In the genomic region with DNA sequence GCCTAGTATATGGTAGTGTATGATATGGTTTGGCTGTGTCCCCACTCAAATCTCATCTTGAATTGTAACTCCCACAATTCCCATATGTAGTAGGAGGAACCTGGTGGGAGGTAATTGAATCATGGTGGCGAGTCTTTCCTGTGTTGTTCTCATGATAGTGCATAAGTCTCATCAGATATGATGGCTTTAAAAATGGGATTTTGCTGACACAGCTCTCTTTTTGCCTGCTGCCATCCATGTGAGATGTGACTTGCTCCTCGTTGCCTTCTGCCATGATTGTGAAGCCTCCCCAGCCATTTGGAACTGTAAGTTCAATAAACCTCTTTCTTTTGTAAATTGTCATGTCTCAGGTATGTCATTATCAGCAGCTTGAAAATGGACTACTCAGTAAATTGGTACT, we compare ENCODE assay signal across 29 cellular contexts. TPM values are rescaled to one million over a fixed set of nuclear protein-coding genes. Genes with fewer than 3 reads are reported as not detected.
DNase-seq lines count a peak whose midpoint lies in the region; ATAC-seq, FAIRE-seq and TF ChIP-seq lines count a peak whose summit lies in the region.
"Had no signal": no experiment of that assay in that cellular context is flagged by ENCODE, and none has a peak within 500 bp of the region (broad histone marks: within the 10 kb centered on the region; RNA-seq: fewer than 3 reads in every experiment).

No MANE protein-coding gene starts in this region.

- TF ChIP-seq RAD21 in HepG2 (CRISPR knock-in tag; IDR thresholded peaks at IDR 0.05) (no peak), K562 (CRISPR knock-in tag; conservative IDR thresholded peaks at IDR 0.05 in 1 of 2, IDR thresholded peaks at IDR 0.05 in 1 of 2) (no peak)

- H3K9me1 ChIP-seq in K562 (ENCODE audit: control insufficient read depth, insufficient read depth, low read length) = no peaks in the 10 kb centered on the region

- H4K20me1 ChIP-seq in HepG2 (ENCODE audit: insufficient read depth, low read length) = no peaks in the 10 kb centered on the region
- H4K20me1 ChIP-seq in K562 (replicated peaks; ENCODE audit: control insufficient read depth, insufficient read depth, low read length) = no peaks in the 10 kb centered on the region
- H4K20me1 ChIP-seq: BLaER1 had no signal

- H3K27me3 ChIP-seq in HepG2 (ENCODE audit: control insufficient read depth in 1 of 2, insufficient read depth in 2 of 2, low read length in 2 of 2) (no peaks in the 10 kb centered on the region), right lobe of liver (no peaks in the 10 kb centered on the region), K562 (ENCODE audit: control insufficient read depth in 2 of 2, insufficient read depth in 2 of 2, low read length in 2 of 2) (no peaks in the 10 kb centered on the region)
- H3K27me3 ChIP-seq: BE2C, BLaER1 had no signal

- no peak overlapping the region for H3K4me3 ChIP-seq in HepG2 (replicated peaks in 1 of 3; ENCODE audit: insufficient read depth in 1 of 3, low read depth in 2 of 3, low read length in 3 of 3)
- H3K4me3 ChIP-seq in right lobe of liver = no peak overlapping the region
- H3K4me3 ChIP-seq in K562 = no peak overlapping the region
- H3K4me3 ChIP-seq: BLaER1, GM12878 had no signal

- in situ Hi-C loops in HepG2 (cut with HindIII; ENCODE audit: extremely low pct_ligation_motif_present, low pct_unique_long_range_greater_than_20kb) = no loop called here
- in situ Hi-C loops in K562 (cut with MboI) = no loop called here

- peaks cover 4% of the 10 kb centered on the region; the same call in 1 of the 2 replicates for H3K9me3 ChIP-seq in HepG2 (ENCODE audit: low read length)
- no peaks in the 10 kb centered on the region for H3K9me3 ChIP-seq in right lobe of liver
- no peaks in the 10 kb centered on the region for H3K9me3 ChIP-seq in K562 (replicated peaks; ENCODE audit: control insufficient read depth, insufficient read depth, low read depth, low read length)
- H3K9me3 ChIP-seq: BE2C, BLaER1 had no signal

- TF ChIP-seq EP300 in HepG2 (IDR thresholded peaks at IDR 0.05; ENCODE audit: low read depth in 2 of 2, low read length in 2 of 2) (no peak), HepG2 (CRISPR knock-in tag; IDR thresholded peaks at IDR 0.05; ENCODE audit: borderline replicate concordance) (no peak), K562 (IDR thresholded peaks at IDR 0.05; ENCODE audit: low read length) (no peak)

- DNase-seq in HepG2 (ENCODE audit: low spot score) (no peak), right lobe of liver (no peak), K562 (ENCODE audit: extremely low read depth in 1 of 4, low spot score in 3 of 4) (no peak), NCI-H2107 (lab: John Stamatoyannopoulos, UW) (no peak), GM20000 (ENCODE audit: low spot score) (no peak)
- DNase-seq: ACHN; BE2C; C1 segment of cervical spinal cord; CD4-positive, alpha-beta memory T cell; CD4-positive, CD25-positive, alpha-beta regulatory T cell; CD8-positive, alpha-beta memory T cell; COR-L47; DMS 273 treated with DMSO at 0.1 percent for 48 hours; DMS153; DMS53; DMS79; DND-41; EL; GDM1 had no signal

- H2AFZ ChIP-seq in HepG2 (ENCODE audit: low read length) (no peak overlapping the region), K562 (ENCODE audit: low read depth, low read length) (no peak overlapping the region)

- H3K4me1 ChIP-seq in HepG2 (ENCODE audit: insufficient read depth, low read length) = peaks cover 83% of the 10 kb centered on the region
- peaks cover 0 to 6% (median 0%) of the 10 kb centered on the region in 4 donors for H3K4me1 ChIP-seq in right lobe of liver
- no peaks in the 10 kb centered on the region for H3K4me1 ChIP-seq in K562 (replicated peaks in 1 of 2; ENCODE audit: control insufficient read depth in 2 of 2, insufficient read depth in 2 of 2, low read length in 2 of 2)
- H3K4me1 ChIP-seq: BE2C, BLaER1 had no signal

- BruUV-seq in HepG2 (replicated peaks; lab: Mats Ljungman, UMichigan) = no TSS peak
- BruUV-seq in K562 (replicated peaks; lab: Mats Ljungman, UMichigan) = no TSS peak

- FAIRE-seq in HepG2 (lab: Jason Lieb, UNC) (no peak), K562 (lab: Jason Lieb, UNC) (no peak)
- FAIRE-seq: GM12878, GM12892, GM18507 had no signal

- intact Hi-C loops in HepG2 (cut with micrococcal nuclease; ENCODE audit: unreplicated experiment) (no loop called here), right lobe of liver (cut with DNase I) (no loop called here), K562 (cut with micrococcal nuclease) (no loop called here)

- no peaks in the 10 kb centered on the region for H3K79me2 ChIP-seq in HepG2 (ENCODE audit: insufficient read depth, low read length)
- H3K79me2 ChIP-seq in K562 (ENCODE audit: control insufficient read depth, insufficient read depth, low read length) = no peaks in the 10 kb centered on the region

- ATAC-seq in HepG2 (no peak), right lobe of liver (no peak), K562 (no peak)
- ATAC-seq: GM12878 had no signal

- TF ChIP-seq POLR2A in HepG2 (IDR thresholded peaks at IDR 0.05; ENCODE audit: insufficient read depth in 1 of 2, low read depth in 2 of 2, low read length in 2 of 2) = no peak
- TF ChIP-seq POLR2A in right lobe of liver (IDR thresholded peaks at IDR 0.05) = no peak
- no peak for TF ChIP-seq POLR2A in K562 (conservative IDR thresholded peaks at IDR 0.05)

- H3K36me3 ChIP-seq in HepG2 (replicated peaks in 1 of 2; ENCODE audit: control insufficient read depth in 1 of 2, insufficient read depth in 2 of 2, low read length in 2 of 2) (no peaks in the 10 kb centered on the region), right lobe of liver (no peaks in the 10 kb centered on the region), K562 (ENCODE audit: control insufficient read depth, insufficient read depth, low read length) (no peaks in the 10 kb centered on the region)
- H3K36me3 ChIP-seq: BE2C, BLaER1 had no signal

- H3K27ac ChIP-seq in HepG2 (ENCODE audit: extremely low read length, insufficient read depth, low read length) (peak overlapping the region; percentile 97), right lobe of liver (no peak overlapping the region), K562 (ENCODE audit: extremely low read depth, low read depth, low read length) (no peak overlapping the region)
- H3K27ac ChIP-seq: 22Rv1, BLaER1 had no signal

- POLR2A ChIA-PET in HepG2 (lab: Yijun Ruan, JAX) = interaction anchor here (2.3 to 5.7 kb wide), 3 partner anchors 10 to 17 kb away, joined by 6 to 198 read pairs (median 29); partner anchors contain the start of gene SCN1A
- POLR2A ChIA-PET in K562 (lab: Yijun Ruan, JAX) = no interaction called here

- no peak overlapping the region for H3K9ac ChIP-seq in HepG2 (ENCODE audit: insufficient read depth, low read depth, low read length)
- H3K9ac ChIP-seq in K562 (ENCODE audit: insufficient read depth in 1 of 2, low read depth in 2 of 2, low read length in 2 of 2) = no peak overlapping the region
- H3K9ac ChIP-seq: BLaER1 had no signal

- 100% methylated on average over 2 of the region's 2 CpGs for WGBS in HepG2 (ENCODE audit: low lambda C conversion rate)
- 79% methylated on average over 2 of the region's 2 CpGs for WGBS in right lobe of liver (ENCODE audit: insufficient coverage, low coverage, low lambda C conversion rate, missing lambda C conversion rate)
- WGBS in K562 (ENCODE audit: insufficient coverage, low coverage, missing lambda C conversion rate) = 0% methylated on average over 2 of the region's 2 CpGs

- CTCF ChIA-PET in HepG2 (lab: Yijun Ruan, JAX; ENCODE audit: low intra/inter-chr PET ratio, low total read pairs) (no interaction called here), K562 (lab: Yijun Ruan, JAX; ENCODE audit: low intra/inter-chr PET ratio) (no interaction called here)

- H3K4me2 ChIP-seq in HepG2 (ENCODE audit: low read depth, low read length) = no peak overlapping the region
- H3K4me2 ChIP-seq in K562 (ENCODE audit: insufficient read depth, low read length) = no peak overlapping the region
- H3K4me2 ChIP-seq: BLaER1 had no signal

- no peak for TF ChIP-seq CTCF in HepG2 (CRISPR knock-in tag; IDR thresholded peaks at IDR 0.05)
- TF ChIP-seq CTCF in right lobe of liver (IDR thresholded peaks at IDR 0.05) = no peak
- no peak for TF ChIP-seq CTCF in K562 (IDR thresholded peaks at IDR 0.05 in 2 of 3, conservative IDR thresholded peaks at IDR 0.05 in 1 of 3; ENCODE audit: insufficient read depth in 2 of 3, low read depth in 1 of 3, low read length in 3 of 3)
- TF ChIP-seq CTCF in GM20000 (IDR thresholded peaks at IDR 0.05; ENCODE audit: extremely low read depth, missing control alignments) = no peak

RNA-seq across cellular contexts. Expression of gene SCN1A, which starts 9.5 kb away (rescaled TPM):
- total RNA-seq in HepG2 (2016; rRNA removed; fragmentation: Illumina TruSeq; extraction: Trizol) (19.6 and 39.4 TPM in 2 replicates), right lobe of liver (not detected), K562 (2014; rRNA removed) (not detected in 2 replicates), K562 (2014; rRNA removed; fragmentation: Illumina TruSeq; extraction: Trizol) (not detected in 2 replicates), K562 (2015; rRNA removed; fragmentation: Illumina TruSeq; extraction: Trizol) (not detected in 2 replicates), K562 (2021) (not detected in 2 replicates)
- total RNA-seq in HepG2 (2016; cell fraction: cytosol; rRNA removed; fragmentation: Illumina TruSeq; extraction: Trizol; ENCODE audit: low read depth) = 2.4 and 3.5 TPM in 2 replicates
- total RNA-seq in HepG2 (2016; cell fraction: insoluble cytoplasmic fraction; rRNA removed; fragmentation: Illumina TruSeq; extraction: Trizol) = 19.3 and 35.5 TPM in 2 replicates
- 5.8 and 8.3 TPM in 2 replicates for total RNA-seq in HepG2 (2016; cell fraction: membrane; rRNA removed; fragmentation: Illumina TruSeq; extraction: Trizol)
- 141 and 149 TPM in 2 replicates for total RNA-seq in HepG2 (2016; cell fraction: nucleus; rRNA removed; fragmentation: Illumina TruSeq; extraction: Trizol)
- polyA plus RNA-seq in HepG2 (2011; rRNA removed) (14.9 and 19.9 TPM in 2 replicates), K562 (2011; rRNA removed) (not detected in 2 replicates), K562 (2014; fragmentation: Illumina TruSeq; extraction: Trizol) (not detected in 2 replicates), K562 (2014; fragmentation: Nextera tagmentation; extraction: Ambion mirVana) (not detected), K562 (2014; rRNA removed) (not detected in 2 replicates)
- polyA plus RNA-seq in HepG2 (2011; cell fraction: cytosol; rRNA removed) = 2.7 and 3.9 TPM in 2 replicates
- polyA plus RNA-seq in HepG2 (2011; cell fraction: nucleus; rRNA removed) = 47.7 and 48.1 TPM in 2 replicates
- 15.2 and 31.7 TPM in 2 replicates for polyA plus RNA-seq in HepG2 (2012)
- 0.17 and 0.38 TPM in 2 replicates for polyA plus RNA-seq in HepG2 (2016; cell fraction: cytosol; fragmentation: Illumina TruSeq; extraction: Trizol; ENCODE audit: low read depth)
- 6.1 and 6.6 TPM in 2 replicates for polyA plus RNA-seq in HepG2 (2016; cell fraction: insoluble cytoplasmic fraction; fragmentation: Illumina TruSeq; extraction: Trizol; ENCODE audit: low read depth)
- 0.72 and 1.3 TPM in 2 replicates for polyA plus RNA-seq in HepG2 (2016; cell fraction: membrane; fragmentation: Illumina TruSeq; extraction: Trizol; ENCODE audit: low read depth)
- polyA plus RNA-seq in HepG2 (2016; cell fraction: nucleus; fragmentation: Illumina TruSeq; extraction: Trizol; ENCODE audit: insufficient read depth, low read depth) = 138 and 145 TPM in 2 replicates
- 0.14 and 28.2 TPM in 2 replicates for polyA minus RNA-seq in HepG2 (2011; rRNA and poly(A)+ RNA removed; ENCODE audit: low replicate concordance)
- polyA minus RNA-seq in HepG2 (2011; cell fraction: cytosol; rRNA and poly(A)+ RNA removed) = 7.8 and 8.3 TPM in 2 replicates
- polyA minus RNA-seq in HepG2 (2011; cell fraction: nucleus; rRNA and poly(A)+ RNA removed) = 174 and 195 TPM in 2 replicates
- not detected in 2 replicates for total RNA-seq in K562 (2011; cell fraction: chromatin; rRNA removed; ENCODE audit: low replicate concordance)
- total RNA-seq in K562 (2011; cell fraction: nucleolus; rRNA removed) = not detected in 2 replicates
- not detected in 2 replicates for total RNA-seq in K562 (2011; cell fraction: nucleoplasm; rRNA removed)
- not detected in 2 replicates for polyA plus RNA-seq in K562 (2011; cell fraction: cytosol; rRNA removed)
- not detected in 2 replicates for polyA plus RNA-seq in K562 (2011; cell fraction: nucleus; rRNA removed)
- 0.04 TPM in 1 of 2 replicates, not detected in the other for polyA plus RNA-seq in K562 (2012)
- not detected in 2 replicates for polyA minus RNA-seq in K562 (2011; rRNA and poly(A)+ RNA removed)
- not detected in 2 replicates for polyA minus RNA-seq in K562 (2011; cell fraction: cytosol; rRNA and poly(A)+ RNA removed)
- polyA minus RNA-seq in K562 (2011; cell fraction: nucleus; rRNA and poly(A)+ RNA removed) = not detected in 2 replicates
- total RNA-seq: A172; CD4-positive, alpha-beta memory T cell; CD4-positive, CD25-positive, alpha-beta regulatory T cell; CD8-positive, alpha-beta memory T cell; Daoy; G401; GM12878 had no signal
- polyA plus RNA-seq: AG04450; CD14-positive monocyte; CD4-positive, alpha-beta memory T cell; CD4-positive, CD25-positive, alpha-beta regulatory T cell; CD8-positive, alpha-beta memory T cell; GM12878 had no signal

Comparison
In these comparisons a context has a peak if more than half of its experiments do, and no peak if none do; other contexts are left out.
1. Of the 241 proteins assayed by ChIP-seq in both HepG2 and K562: peak only in HepG2: ZNF431; only in K562: MAFG; in both: MAFF and MAFK; in neither: 237.